14 cellular contexts compared by ENCODE assay signal in the genomic region with DNA sequence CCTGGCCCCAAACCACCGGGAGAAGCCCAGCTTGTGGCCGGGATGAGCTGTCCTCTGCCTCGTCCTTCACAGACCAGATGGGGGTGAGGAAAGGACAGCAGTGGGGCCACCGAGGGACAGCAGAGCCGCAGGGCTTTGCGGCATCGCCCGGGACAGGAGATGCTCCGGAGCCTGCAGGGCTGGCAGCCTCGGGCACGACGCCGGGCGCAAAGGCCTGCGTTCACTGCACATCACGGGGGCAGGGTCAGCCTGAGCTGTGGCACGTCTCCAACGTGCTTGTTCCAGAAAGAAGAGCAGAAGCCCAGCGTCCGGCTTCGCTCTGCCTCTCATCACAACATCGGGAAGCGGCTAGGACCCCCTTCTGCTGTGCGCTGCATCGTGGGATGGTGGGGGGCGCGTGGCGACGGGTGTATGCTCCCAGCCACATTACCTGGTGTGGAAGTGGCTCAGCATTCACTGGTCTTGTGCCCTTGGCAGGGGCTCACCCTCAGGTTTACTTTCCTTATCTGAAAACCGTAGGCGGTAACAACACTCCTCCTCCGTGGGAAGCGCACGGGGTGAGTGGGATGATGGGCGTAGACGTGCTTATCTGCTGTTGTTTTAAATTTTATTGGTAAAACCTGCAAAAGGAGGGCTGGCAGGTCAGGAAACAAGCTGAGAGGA. TPM values are rescaled to one million over a fixed set of nuclear protein-coding genes. Genes with fewer than 3 reads are reported as not detected.
DNase-seq lines count a peak whose midpoint lies in the region; ATAC-seq and TF ChIP-seq lines count a peak whose summit lies in the region.
"Had no signal": no experiment of that assay in that cellular context is flagged by ENCODE, and none has a peak within 500 bp of the region (broad histone marks: within the 10 kb centered on the region; RNA-seq: fewer than 3 reads in every experiment).

No MANE protein-coding gene starts in this region.

- intact Hi-C loops in body of pancreas (cut with DNase I) (no loop called here), spleen (cut with DNase I; ENCODE audit: low total_unique reads) (no loop called here)

- DNase-seq in body of pancreas (peak; percentile 43 to 72 (median 54)), left lobe of liver (ENCODE audit: low spot score) (peak; percentile 79), spleen (peak; percentile 74), putamen (ENCODE audit: low spot score) (no peak), NCI-H69 (lab: John Stamatoyannopoulos, UW) (no peak)
- DNase-seq: GF-D8, GOT3, NCI-H1436, NCI-H2029, NCI-H2171, NCI-H774 had no signal

- H3K27me3 ChIP-seq in body of pancreas (no peaks in the 10 kb centered on the region), spleen (replicated peaks in 1 of 7) (no peaks in the 10 kb centered on the region)

- POLR2A ChIA-PET in HEK293 (lab: Yijun Ruan, JAX) = no interaction called here

- TF ChIP-seq POLR2A in body of pancreas (IDR thresholded peaks at IDR 0.05) = no peak
- TF ChIP-seq POLR2A in spleen (IDR thresholded peaks at IDR 0.05) = no peak

- H3K4me3 ChIP-seq in HEK293 (ENCODE audit: low read depth, low read length) (no peak overlapping the region), body of pancreas (no peak overlapping the region), spleen (no peak overlapping the region)

- peaks cover 3% of the 10 kb centered on the region; the same call in 1 of the 2 replicates for H3K4me1 ChIP-seq in HEK293 (ENCODE audit: control insufficient read depth, insufficient read depth, low read length)
- peaks cover 61% of the 10 kb centered on the region for H3K4me1 ChIP-seq in body of pancreas
- peaks cover 18 to 97% (median 61%) of the 10 kb centered on the region in 6 donors for H3K4me1 ChIP-seq in spleen

- H3K9me3 ChIP-seq in HEK293 (ENCODE audit: control insufficient read depth, insufficient read depth, low read depth, low read length) (no peaks in the 10 kb centered on the region), body of pancreas (no peaks in the 10 kb centered on the region), spleen (no peaks in the 10 kb centered on the region)

- no peak overlapping the region for H3K27ac ChIP-seq in HEK293 (ENCODE audit: extremely low read depth, low read depth, low read length)
- peak overlapping the region in 3 of 4 donors; percentile 24 to 48 (median 31) for H3K27ac ChIP-seq in body of pancreas
- no peak overlapping the region for H3K27ac ChIP-seq in spleen
- H3K27ac ChIP-seq: KMS-11 had no signal

- CTCF ChIA-PET in HEK293 (lab: Yijun Ruan, JAX) = interaction anchor here (0.6 kb wide), 1 partner anchor 16 kb away, joined by 3 read pairs; no protein-coding TSS in a partner anchor

- WGBS in body of pancreas, 2 donors = 37% methylated on average over 10 to 36 of the region's 36 CpGs
- 91 to 93% (median 92%) methylated on average over 22 to 36 of the region's 36 CpGs for WGBS in spleen, 5 donors

- ATAC-seq in body of pancreas (peak; percentile 65), left lobe of liver (peak; percentile 82), HG03460 (IDR thresholded peaks at IDR 0.05; ENCODE audit: unreplicated experiment) (no peak)

- TF ChIP-seq CTCF in HEK293 (tag by site-specific recombination; IDR thresholded peaks at IDR 0.05) (no peak), body of pancreas (IDR thresholded peaks at IDR 0.05) (no peak), spleen (IDR thresholded peaks at IDR 0.05 in 8 of 11, conservative IDR thresholded peaks at IDR 0.05 in 3 of 11) (no peak)

- H3K36me3 ChIP-seq in HEK293 (ENCODE audit: control insufficient read depth in 2 of 2, insufficient read depth in 1 of 2, low read length in 2 of 2) (peaks cover 0 to 45% of the 10 kb centered on the region in 2 experiments; a peak in 1 of 3 replicates), body of pancreas (replicated peaks in 1 of 2; ENCODE audit: insufficient read depth in 1 of 2, low read depth in 2 of 2) (peaks cover 4 to 8% of the 10 kb centered on the region in 2 donors), spleen (peaks cover 0 to 96% (median 24%) of the 10 kb centered on the region in 6 donors)

TF ChIP-seq in HEK293, 187 proteins besides CTCF, POLR2A, EP300 and RAD21:
- TF ChIP-seq ZFHX2 (tag by site-specific recombination; conservative IDR thresholded peaks at IDR 0.05) (peak; percentile 96), ZNF610 (tag by site-specific recombination; IDR thresholded peaks at IDR 0.05; ENCODE audit: borderline replicate concordance) (no peak), ZIC2 (tag by site-specific recombination; IDR thresholded peaks at IDR 0.05) (0 out of 2 replicates have a peak, but pooled peaks have one; percentile 7), ZBTB1 (tag by site-specific recombination; IDR thresholded peaks at IDR 0.05) (no peak), ZNF169 (tag by site-specific recombination; IDR thresholded peaks at IDR 0.05) (no peak), EGR2 (tag by site-specific recombination; IDR thresholded peaks at IDR 0.05; ENCODE audit: low read depth) (peak; percentile 93)

RNA-seq across cellular contexts. Expression of a gene that starts 7.4 kb away (rescaled TPM):
- 10 to 100 TPM; 18.1 to 20.0 TPM for total RNA-seq in body of pancreas
- total RNA-seq in left lobe of liver = 18.6 TPM
- 10 to 100 TPM; 22.6 to 32.2 (median 27.1) TPM for total RNA-seq in spleen
- 10 to 100 TPM in 2 of 3 donors, 1 to 10 TPM in 1; 9.9 to 15.6 (median 10.8) TPM for polyA plus RNA-seq in spleen

RNA-seq across cellular contexts. Expression of a gene that starts 17.3 kb away (rescaled TPM):
- total RNA-seq in body of pancreas = 10 to 100 TPM in 1 of 2 donors, 1 to 10 TPM in 1; 6.6 to 10.6 TPM
- total RNA-seq in left lobe of liver = 37.3 TPM
- total RNA-seq in spleen = 10 to 100 TPM; 21.3 to 42.7 (median 32.7) TPM
- 10 to 100 TPM; 17.6 to 29.6 (median 23.8) TPM for polyA plus RNA-seq in spleen

Comparison
In these comparisons a context has a peak if more than half of its experiments do, and no peak if none do; other contexts are left out.
1. H3K27ac ChIP-seq: peak in body of pancreas (3 of 4); none in HEK293 (single experiment) and spleen (0 of 8).
2. DNase-seq: peak in body of pancreas (4 of 4), left lobe of liver (single experiment) and spleen (single experiment); none in putamen (single experiment) and NCI-H69 (single experiment).